ENCODE assay signal across 16 cellular contexts in genomic region chr5:112119527-112119926, GRCh38.
DNase-seq lines count a peak whose midpoint lies in the region; ATAC-seq, FAIRE-seq and TF ChIP-seq lines count a peak whose summit lies in the region.
"Had no signal": no experiment of that assay in that cellular context is flagged by ENCODE, and none has a peak within 500 bp of the region (broad histone marks: within the 10 kb centered on the region; RNA-seq: fewer than 3 reads in every experiment).

No MANE protein-coding gene starts in this region.

- TF ChIP-seq CTCF in K562 (IDR thresholded peaks at IDR 0.05 in 2 of 3, conservative IDR thresholded peaks at IDR 0.05 in 1 of 3; ENCODE audit: insufficient read depth in 2 of 3, low read depth in 1 of 3, low read length in 3 of 3) (no peak), heart left ventricle (IDR thresholded peaks at IDR 0.05) (no peak)

- H3K4me1 ChIP-seq in K562 (replicated peaks in 1 of 2; ENCODE audit: control insufficient read depth in 2 of 2, insufficient read depth in 2 of 2, low read length in 2 of 2) (no peaks in the 10 kb centered on the region), heart left ventricle (peaks cover 0 to 4% (median 0%) of the 10 kb centered on the region in 12 donors)
- H3K4me1 ChIP-seq: BE2C, tibial artery had no signal

- no peaks in the 10 kb centered on the region for H3K27me3 ChIP-seq in K562 (ENCODE audit: control insufficient read depth in 2 of 2, insufficient read depth in 2 of 2, low read length in 2 of 2)
- no peaks in the 10 kb centered on the region for H3K27me3 ChIP-seq in heart left ventricle
- H3K27me3 ChIP-seq: BE2C, tibial artery had no signal

- no peak overlapping the region for H3K4me2 ChIP-seq in K562 (ENCODE audit: insufficient read depth, low read length)

- no peak for TF ChIP-seq RAD21 in K562 (CRISPR knock-in tag; conservative IDR thresholded peaks at IDR 0.05 in 1 of 2, IDR thresholded peaks at IDR 0.05 in 1 of 2)

- 4% methylated on average over 3 of the region's 3 CpGs for WGBS in K562 (ENCODE audit: insufficient coverage, low coverage, missing lambda C conversion rate)
- 71 to 85% (median 75%) methylated on average over 3 of the region's 3 CpGs for WGBS in heart left ventricle, 4 donors

- no peak overlapping the region for H3K9ac ChIP-seq in K562 (ENCODE audit: insufficient read depth in 1 of 2, low read depth in 2 of 2, low read length in 2 of 2)

- H3K36me3 ChIP-seq in K562 (ENCODE audit: control insufficient read depth, insufficient read depth, low read length) = no peaks in the 10 kb centered on the region
- H3K36me3 ChIP-seq in heart left ventricle = no peaks in the 10 kb centered on the region
- H3K36me3 ChIP-seq: BE2C, tibial artery, WERI-Rb-1 had no signal

- no TSS peak for BruUV-seq in K562 (replicated peaks; lab: Mats Ljungman, UMichigan)

- no peak for TF ChIP-seq POLR2A in K562 (conservative IDR thresholded peaks at IDR 0.05)
- no peak for TF ChIP-seq POLR2A in heart left ventricle (IDR thresholded peaks at IDR 0.05)

- no peaks in the 10 kb centered on the region for H3K9me3 ChIP-seq in K562 (replicated peaks; ENCODE audit: control insufficient read depth, insufficient read depth, low read depth, low read length)
- H3K9me3 ChIP-seq in heart left ventricle = peaks cover 0 to 16% (median 4%) of the 10 kb centered on the region in 12 donors
- H3K9me3 ChIP-seq: BE2C had no signal

- H3K27ac ChIP-seq in K562 (ENCODE audit: extremely low read depth, low read depth, low read length) (no peak overlapping the region), heart left ventricle (no peak overlapping the region)
- H3K27ac ChIP-seq: SK-N-MC, tibial artery, WERI-Rb-1 had no signal

- H3K79me2 ChIP-seq in K562 (ENCODE audit: control insufficient read depth, insufficient read depth, low read length) = no peaks in the 10 kb centered on the region

- H4K20me1 ChIP-seq in K562 (replicated peaks; ENCODE audit: control insufficient read depth, insufficient read depth, low read length) = no peaks in the 10 kb centered on the region

- H3K9me1 ChIP-seq in K562 (ENCODE audit: control insufficient read depth, insufficient read depth, low read length) = no peaks in the 10 kb centered on the region

- POLR2A ChIA-PET in K562 (lab: Yijun Ruan, JAX) = no interaction called here

- in situ Hi-C loops in K562 (cut with MboI) = no loop called here

- intact Hi-C loops in K562 (cut with micrococcal nuclease) = no loop called here
- intact Hi-C loops in heart left ventricle (cut with DNase I) = no loop called here

- DNase-seq in GM18507 (ENCODE audit: extremely low spot score, insufficient read length, low read depth) (no peak), NOMO-1 treated with dmso at 0.1 percent for 144 hours (lab: John Stamatoyannopoulos, UW; ENCODE audit: unreplicated experiment) (peak; percentile 83), K562 (ENCODE audit: extremely low read depth in 1 of 4, low spot score in 3 of 4) (no peak), iPS-NIHi11 (ENCODE audit: low spot score) (no peak), heart left ventricle (no peak)
- DNase-seq: activated CD8-positive, alpha-beta memory T cell treated with anti-CD3 and anti-CD28 coated beads for 24 hours; amygdala; BE2C; left cardiac atrium; stimulated activated CD4-positive, alpha-beta T cell treated with anti-CD3 and anti-CD28 coated beads, Interleukin-4, amount 100 ng/mL, for 24 hours; tibial artery; WERI-Rb-1 had no signal

- CTCF ChIA-PET in K562 (lab: Yijun Ruan, JAX; ENCODE audit: low intra/inter-chr PET ratio) = no interaction called here

- no peak overlapping the region for H2AFZ ChIP-seq in K562 (ENCODE audit: low read depth, low read length)

- FAIRE-seq in GM18507 (lab: Jason Lieb, UNC) = peak; percentile 63
- FAIRE-seq in K562 (lab: Jason Lieb, UNC) = no peak

- no peak overlapping the region for H3K4me3 ChIP-seq in K562
- H3K4me3 ChIP-seq in heart left ventricle = no peak overlapping the region
- H3K4me3 ChIP-seq: SK-N-MC, tibial artery had no signal

- peak; percentile 43 for ATAC-seq in HG02938 (IDR thresholded peaks at IDR 0.05; ENCODE audit: unreplicated experiment)
- ATAC-seq in K562 = peak; percentile 37; the same call in 1 of the 3 replicates
- ATAC-seq in HG03469 (IDR thresholded peaks at IDR 0.05; ENCODE audit: unreplicated experiment) = no peak
- no peak for ATAC-seq in HG03025 (IDR thresholded peaks at IDR 0.05; ENCODE audit: low FRiP score, unreplicated experiment)
- ATAC-seq in heart left ventricle = no peak
- ATAC-seq: left cardiac atrium had no signal

- no peak for TF ChIP-seq EP300 in K562 (IDR thresholded peaks at IDR 0.05; ENCODE audit: low read length)

TF ChIP-seq in K562, 482 proteins besides CTCF, POLR2A, EP300 and RAD21:
- no peak for TF ChIP-seq HDAC1 (IDR thresholded peaks at IDR 0.05)
- TF ChIP-seq PHF20 (IDR thresholded peaks at IDR 0.05; ENCODE audit: partially characterized antibody) = no peak
- no peak for TF ChIP-seq ZBTB5 (IDR thresholded peaks at IDR 0.05)
- no peak for TF ChIP-seq NCOA1 (IDR thresholded peaks at IDR 0.05; ENCODE audit: low read depth)
- TF ChIP-seq STAT5A (IDR thresholded peaks at IDR 0.05; ENCODE audit: borderline replicate concordance, low read length) = no peak
- TF ChIP-seq PTTG1 (tag; IDR thresholded peaks at IDR 0.05; ENCODE audit: low read depth) = no peak
- TF ChIP-seq SRSF7 (optimal IDR thresholded peaks at IDR 0.05; ENCODE audit: low read depth, low read length) = no peak
- no peak for TF ChIP-seq ATF1 (CRISPR knock-in tag; IDR thresholded peaks at IDR 0.05)
- TF ChIP-seq ATF1 (tag; IDR thresholded peaks at IDR 0.05) = no peak
- TF ChIP-seq SNRNP70 (optimal IDR thresholded peaks at IDR 0.05; ENCODE audit: low read depth, low read length) = no peak
- no peak for TF ChIP-seq TGIF2 (CRISPR knock-in tag; IDR thresholded peaks at IDR 0.05)
- TF ChIP-seq DPF2 (IDR thresholded peaks at IDR 0.05) = no peak
- no peak for TF ChIP-seq ZZZ3 (IDR thresholded peaks at IDR 0.05)
- TF ChIP-seq CCNT2 (IDR thresholded peaks at IDR 0.05; ENCODE audit: borderline replicate concordance, extremely low read depth, insufficient read length, low read depth, low read length) = no peak
- no peak for TF ChIP-seq PHB2 (IDR thresholded peaks at IDR 0.05; ENCODE audit: low read depth)
- no peak for TF ChIP-seq ZNF583 (CRISPR knock-in tag; IDR thresholded peaks at IDR 0.05)
- no peak for TF ChIP-seq SAFB (IDR thresholded peaks at IDR 0.05; ENCODE audit: borderline replicate concordance, low read depth, low read length)
- TF ChIP-seq ZNF12 (CRISPR knock-in tag; IDR thresholded peaks at IDR 0.05) = no peak
- TF ChIP-seq, protein P1, sequence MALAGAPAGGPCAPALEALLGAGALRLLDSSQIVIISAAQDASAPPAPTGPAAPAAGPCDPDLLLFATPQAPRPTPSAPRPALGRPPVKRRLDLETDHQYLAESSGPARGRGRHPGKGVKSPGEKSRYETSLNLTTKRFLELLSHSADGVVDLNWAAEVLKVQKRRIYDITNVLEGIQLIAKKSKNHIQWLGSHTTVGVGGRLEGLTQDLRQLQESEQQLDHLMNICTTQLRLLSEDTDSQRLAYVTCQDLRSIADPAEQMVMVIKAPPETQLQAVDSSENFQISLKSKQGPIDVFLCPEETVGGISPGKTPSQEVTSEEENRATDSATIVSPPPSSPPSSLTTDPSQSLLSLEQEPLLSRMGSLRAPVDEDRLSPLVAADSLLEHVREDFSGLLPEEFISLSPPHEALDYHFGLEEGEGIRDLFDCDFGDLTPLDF (CRISPR knock-in tag; IDR thresholded peaks at IDR 0.05) = no peak
- no peak for TF ChIP-seq KLF1 (tag; IDR thresholded peaks at IDR 0.05)
- TF ChIP-seq, protein P2, sequence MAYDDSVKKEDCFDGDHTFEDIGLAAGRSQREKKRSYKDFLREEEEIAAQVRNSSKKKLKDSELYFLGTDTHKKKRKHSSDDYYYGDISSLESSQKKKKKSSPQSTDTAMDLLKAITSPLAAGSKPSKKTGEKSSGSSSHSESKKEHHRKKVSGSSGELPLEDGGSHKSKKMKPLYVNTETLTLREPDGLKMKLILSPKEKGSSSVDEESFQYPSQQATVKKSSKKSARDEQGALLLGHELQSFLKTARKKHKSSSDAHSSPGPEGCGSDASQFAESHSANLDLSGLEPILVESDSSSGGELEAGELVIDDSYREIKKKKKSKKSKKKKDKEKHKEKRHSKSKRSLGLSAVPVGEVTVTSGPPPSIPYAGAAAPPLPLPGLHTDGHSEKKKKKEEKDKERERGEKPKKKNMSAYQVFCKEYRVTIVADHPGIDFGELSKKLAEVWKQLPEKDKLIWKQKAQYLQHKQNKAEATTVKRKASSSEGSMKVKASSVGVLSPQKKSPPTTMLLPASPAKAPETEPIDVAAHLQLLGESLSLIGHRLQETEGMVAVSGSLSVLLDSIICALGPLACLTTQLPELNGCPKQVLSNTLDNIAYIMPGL (CRISPR knock-in tag; IDR thresholded peaks at IDR 0.05) = no peak
TF ChIP-seq in K562: peak in this region for 0.

Comparison
In these comparisons a context has a peak if more than half of its experiments do, and no peak if none do; other contexts are left out.
1. ATAC-seq: peak in HG02938 (single experiment) and K562 (single experiment); none in HG03469 (single experiment), HG03025 (single experiment) and heart left ventricle (0 of 4).